In genomic region chr3:142952272-142953193, GRCh38 we compare ENCODE assay signal across 27 cellular contexts. TPM values are rescaled to one million over a fixed set of nuclear protein-coding genes. Genes with fewer than 3 reads are reported as not detected.
"Had no signal": no experiment of that assay in that cellular context is flagged by ENCODE, and none has a peak within 500 bp of the region (broad histone marks: within the 10 kb centered on the region; RNA-seq: fewer than 3 reads in every experiment).

No MANE protein-coding gene starts in this region.

- H3K36me3 ChIP-seq: gastroesophageal sphincter, ovary, sigmoid colon, thoracic aorta had no signal

- H3K4me3 ChIP-seq: body of pancreas, coronary artery, dorsolateral prefrontal cortex, gastroesophageal sphincter, ovary, sigmoid colon, thoracic aorta had no signal

- H3K27ac ChIP-seq: body of pancreas, coronary artery, dorsolateral prefrontal cortex, gastroesophageal sphincter, ovary, sigmoid colon, thoracic aorta had no signal

- H3K27me3 ChIP-seq: ovary had no signal

- H3K9me3 ChIP-seq: body of pancreas, gastroesophageal sphincter, ovary, sigmoid colon, thoracic aorta had no signal

- H3K4me1 ChIP-seq: sigmoid colon had no signal

- DNase-seq: activated B cell treated with CpG ODN at 0.5 μM for 24 hours; activated CD4-positive, alpha-beta T cell treated with anti-CD3 and anti-CD28 coated beads for 36 hours; activated CD4-positive, alpha-beta T cell treated with anti-CD3 and anti-CD28 coated beads, Interleukin-2, amount 50 U/mL, for 4 hours; activated CD8-positive, alpha-beta memory T cell treated with anti-CD3 and anti-CD28 coated beads for 24 hours; activated effector memory CD4-positive, alpha-beta T cell treated with Interleukin-2 at 50 U/mL for 16 hours; activated naive CD4-positive, alpha-beta T cell treated with Interleukin-2 at 50 U/mL for 16 hours; aorta; body of pancreas; dorsolateral prefrontal cortex; effector memory CD8-positive, alpha-beta T cell; erythroblast; hypothalamus; immature natural killer cell; ovary; sigmoid colon; small intestine; stimulated activated CD4-positive, alpha-beta T cell treated with anti-CD3 and anti-CD28 coated beads, Interleukin-4, amount 100 ng/mL, for 24 hours; T-helper 17 cell; T1000; trophoblast cell had no signal

RNA-seq across cellular contexts. Expression of gene PAQR9, which starts 10.9 kb away (rescaled TPM):
- total RNA-seq: activated B cell treated with CpG ODN at 0.5 μM for 24 hours; activated CD4-positive, alpha-beta T cell treated with anti-CD3 and anti-CD28 coated beads for 36 hours; aorta; fibroblast of lung; fibroblast of villous mesenchyme; gastroesophageal sphincter; lung microvascular endothelial cell; sigmoid colon; subcutaneous adipose tissue; T-helper 17 cell had no signal
- polyA plus RNA-seq: aorta, fibroblast of lung, immature natural killer cell, sigmoid colon, small intestine had no signal
